ENCODE assay signal across 14 cellular contexts in the genomic region with DNA sequence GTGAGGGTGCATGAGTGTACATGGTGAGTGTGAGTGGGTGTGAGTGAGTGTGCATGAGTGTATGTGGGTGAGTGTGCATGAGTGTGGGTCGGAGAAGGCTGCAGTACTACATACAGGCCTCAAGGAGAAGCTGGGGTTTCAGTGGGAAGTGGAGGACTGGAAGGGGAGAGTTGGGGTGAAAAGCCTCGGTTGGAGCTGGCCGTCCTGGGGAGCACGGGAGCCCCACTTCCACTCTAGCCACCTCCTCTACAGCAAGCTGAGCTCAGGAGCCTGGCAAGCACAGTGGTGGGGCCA.
"Had no signal": no experiment of that assay in that cellular context is flagged by ENCODE, and none has a peak within 500 bp of the region (broad histone marks: within the 10 kb centered on the region; RNA-seq: fewer than 3 reads in every experiment).

No MANE protein-coding gene starts in this region.

- H3K27me3 Mint-ChIP-seq: activated naive CD4-positive, alpha-beta T cell treated with anti-CD3 and anti-CD28 coated beads, Interleukin-2, amount 50 U/mL, for 24 hours had no signal

- H3K4me1 ChIP-seq: breast epithelium, left lung, parathyroid adenoma, thyroid gland had no signal

- H3K79me2 ChIP-seq: parathyroid adenoma had no signal

- H3K27me3 ChIP-seq: breast epithelium, left lung, thyroid gland, vagina had no signal

- DNase-seq: activated T-cell treated with anti-CD3 and anti-CD28 coated beads for 4 hours; amygdala; foreskin melanocyte; retina; stimulated activated CD4-positive, alpha-beta T cell treated with anti-CD3 and anti-CD28 coated beads, Interleukin-4, amount 100 ng/mL, for 1 hour; thyroid gland had no signal

- H3K36me3 ChIP-seq: breast epithelium, left lung, thyroid gland, vagina had no signal

- ATAC-seq: left lung had no signal

- H3K27ac ChIP-seq: breast epithelium, left lung, parathyroid adenoma, thyroid gland, vagina had no signal

- H3K36me3 Mint-ChIP-seq: activated naive CD4-positive, alpha-beta T cell treated with anti-CD3 and anti-CD28 coated beads, Interleukin-2, amount 50 U/mL, for 24 hours; memory B cell had no signal

- H2AFZ ChIP-seq: parathyroid adenoma had no signal

- H3K9me3 Mint-ChIP-seq: nephron progenitor cell had no signal

- H3K4me3 ChIP-seq: breast epithelium, left lung, thyroid gland, vagina had no signal

- H3K9ac ChIP-seq: parathyroid adenoma had no signal

- H3K4me3 Mint-ChIP-seq: activated naive CD4-positive, alpha-beta T cell treated with anti-CD3 and anti-CD28 coated beads, Interleukin-2, amount 50 U/mL, for 24 hours; memory B cell; nephron progenitor cell had no signal

- H3K27ac Mint-ChIP-seq: activated T-helper 2 cell treated with anti-CD3 and anti-CD28 coated beads, Interferon-gamma antibody, Interleukin-2, Interleukin-4, amounts not matched to agents 10 μg/mL and 5 μg/mL and 100 μg/mL, durations not matched to agents 14 hours and 24 hours and 36 hours; memory B cell; nephron progenitor cell had no signal

- H3K9me3 ChIP-seq: breast epithelium, left lung, thyroid gland, vagina had no signal
